20 cellular contexts compared by ENCODE assay signal in genomic region chr3:152589644-152590043, GRCh38.
"Had no signal": no experiment of that assay in that cellular context is flagged by ENCODE, and none has a peak within 500 bp of the region (broad histone marks: within the 10 kb centered on the region; RNA-seq: fewer than 3 reads in every experiment).

No MANE protein-coding gene starts in this region.

- H3K27ac ChIP-seq: brain microvascular endothelial cell, coronary artery, neural progenitor cell, thyroid gland had no signal

- H3K36me3 ChIP-seq: brain microvascular endothelial cell, heart right ventricle, neural progenitor cell, thyroid gland had no signal

- H3K4me1 ChIP-seq: neural progenitor cell, thyroid gland had no signal

- H3K4me3 ChIP-seq: coronary artery, heart right ventricle, mucosa of descending colon, neural progenitor cell, thyroid gland had no signal

- H3K9me3 Mint-ChIP-seq: activated naive CD4-positive, alpha-beta T cell treated with anti-CD3 and anti-CD28 coated beads, Interleukin-2, amount 10 ng/mL, durations not matched to agents 7 days and 5 days; activated T-cell treated with anti-CD3 and anti-CD28 coated beads, Interleukin-2, amount 50 U/mL, for 4 hours; neural progenitor cell had no signal

- H3K4me2 ChIP-seq: neural progenitor cell had no signal

- H2AFZ ChIP-seq: neural progenitor cell had no signal

- H3K27ac Mint-ChIP-seq: activated naive CD4-positive, alpha-beta T cell treated with anti-CD3 and anti-CD28 coated beads, Interleukin-2, amount 10 ng/mL, durations not matched to agents 7 days and 5 days; neural progenitor cell; progenitor cell of endocrine pancreas had no signal

- ATAC-seq: activated T-cell treated with anti-CD3 and anti-CD28 coated beads, Interleukin-2, amount 50 U/mL, for 4 hours; esophagus mucosa; mucosa of descending colon had no signal

- H3K27me3 Mint-ChIP-seq: progenitor cell of endocrine pancreas had no signal

- H3K4me1 Mint-ChIP-seq: activated naive CD4-positive, alpha-beta T cell treated with anti-CD3 and anti-CD28 coated beads, Interleukin-2, amount 10 ng/mL, durations not matched to agents 7 days and 5 days; neural progenitor cell had no signal

- H3K4me3 Mint-ChIP-seq: activated naive CD4-positive, alpha-beta T cell treated with anti-CD3 and anti-CD28 coated beads, Interleukin-2, amount 10 ng/mL, durations not matched to agents 7 days and 5 days; activated T-cell treated with anti-CD3 and anti-CD28 coated beads, Interleukin-2, amount 50 U/mL, for 4 hours; naive B cell; neural progenitor cell had no signal

- H3K36me3 Mint-ChIP-seq: activated naive CD4-positive, alpha-beta T cell treated with anti-CD3 and anti-CD28 coated beads, Interleukin-2, amount 10 ng/mL, durations not matched to agents 7 days and 5 days; neural progenitor cell had no signal

- H3K9me3 ChIP-seq: heart right ventricle, mucosa of descending colon, thyroid gland had no signal

- H3K9ac ChIP-seq: neural progenitor cell had no signal

- H3K27me3 ChIP-seq: brain microvascular endothelial cell, heart right ventricle, neural progenitor cell, thyroid gland had no signal

- DNase-seq: activated CD4-positive, alpha-beta T cell treated with anti-CD3 and anti-CD28 coated beads, Interleukin-2, amount 50 U/mL, for 1 hour; activated CD4-positive, CD25-positive, alpha-beta regulatory T cell treated with anti-CD3 and anti-CD28 coated beads, Interleukin-2, amount 50 U/mL, for 72 hours; activated CD8-positive, alpha-beta memory T cell treated with anti-CD3 and anti-CD28 coated beads, Interleukin-2, amount 50 U/mL, for 4 hours; activated naive CD4-positive, alpha-beta T cell treated with anti-CD3 and anti-CD28 coated beads, Interleukin-2, amount 10 ng/mL, durations not matched to agents 7 days and 5 days; activated T-cell treated with anti-CD3 and anti-CD28 coated beads, Interleukin-2, amount 50 U/mL, for 4 hours; aorta; brain microvascular endothelial cell; central memory CD4-positive, alpha-beta T cell; heart right ventricle; kidney glomerular epithelial cell; mesenchymal stem cell; mucosa of descending colon; naive B cell; stimulated activated CD4-positive, alpha-beta T cell treated with anti-CD3 and anti-CD28 coated beads, Interleukin-2, amount 100 ng/mL, for 24 hours; stimulated activated naive CD4-positive, alpha-beta T cell treated with Interleukin-2 at 50 U/mL for 16 hours; thyroid gland had no signal
